In genomic region chr15:55289573-55290360, GRCh38 we compare ENCODE assay signal across 8 cellular contexts. TPM values are rescaled to one million over a fixed set of nuclear protein-coding genes. Genes with fewer than 3 reads are reported as not detected.
DNase-seq lines count a peak whose midpoint lies in the region; ATAC-seq and TF ChIP-seq lines count a peak whose summit lies in the region.

Gene RAB27A, minus strand, starts transcription at chr15:55289813. Its CDS starts 54,879 bp downstream, at chr15:55234934.

- H3K27me3 Mint-ChIP-seq in endothelial cell (ENCODE audit: unreplicated experiment) = peaks cover 8% of the 10 kb centered on the region

- H3K27ac Mint-ChIP-seq in endothelial cell (ENCODE audit: unreplicated experiment) = peak within 1 kb of the TSS; percentile 90

- peak within 1 kb of the TSS; percentile 84 for H3K27ac ChIP-seq in muscle layer of colon (ENCODE audit: low read depth, low read length)

- H3K9ac ChIP-seq in NT2/D1 (ENCODE audit: insufficient read length, low read depth) = peak within 1 kb of the TSS; percentile 71
- H3K9ac ChIP-seq in muscle layer of colon (ENCODE audit: low read length) = peak within 1 kb of the TSS; percentile 75

- peak within 1 kb of the TSS; percentile 90 for H3K4me3 Mint-ChIP-seq in endothelial cell (ENCODE audit: unreplicated experiment)

- in situ Hi-C loops in ACHN (cut with HindIII; ENCODE audit: low pct_ligation_motif_present, low pct_unique_long_range_greater_than_20kb, low sequenced_read_pairs) = no loop called here

- H3K9me3 ChIP-seq in NT2/D1 (ENCODE audit: insufficient read depth, low read length) (no peaks in the 10 kb centered on the region), muscle layer of colon (ENCODE audit: low read length) (no peaks in the 10 kb centered on the region)

- peak within 1 kb of the TSS; percentile 63 for H3K4me3 ChIP-seq in NT2/D1 (ENCODE audit: insufficient read length, low read depth)
- H3K4me3 ChIP-seq in muscle layer of colon (ENCODE audit: low read depth in 1 of 2, low read length in 2 of 2) = peak within 1 kb of the TSS; percentile 71 to 83

- H3K4me1 ChIP-seq in NT2/D1 (ENCODE audit: insufficient read depth, insufficient read length) = no peaks in the 10 kb centered on the region
- peaks cover 4% of the 10 kb centered on the region for H3K4me1 ChIP-seq in muscle layer of colon (ENCODE audit: insufficient read depth, low read length)

- peak; percentile 77 for DNase-seq in ACHN
- peak; percentile 43 for DNase-seq in NT2/D1 (ENCODE audit: low read depth, low spot score)
- DNase-seq in activated CD8-positive, alpha-beta memory T cell treated with anti-CD3 and anti-CD28 coated beads, Interleukin-2, amount 50 U/mL, for 24 hours (ENCODE audit: extremely low read depth) = peak; percentile 64
- DNase-seq in endothelial cell (ENCODE audit: low spot score) = peak; percentile 79
- peak; percentile 60 to 76 for DNase-seq in stimulated activated CD8-positive, alpha-beta memory T cell treated with anti-CD3 and anti-CD28 coated beads, Interleukin-7, amount 100 ng/mL, for 4 hours (ENCODE audit: low read depth in 2 of 2)

- ATAC-seq in GM18520 (IDR thresholded peaks at IDR 0.05; ENCODE audit: unreplicated experiment) (peak; percentile 48), HG03064 (IDR thresholded peaks at IDR 0.05; ENCODE audit: low read depth, unreplicated experiment) (peak; percentile 61)

- H3K36me3 ChIP-seq in NT2/D1 (ENCODE audit: insufficient read depth, insufficient read length, low read length) (no peaks in the 10 kb centered on the region), muscle layer of colon (ENCODE audit: insufficient read depth, low read length) (no peaks in the 10 kb centered on the region)

- H3K9me3 Mint-ChIP-seq in endothelial cell (ENCODE audit: unreplicated experiment) = no peaks in the 10 kb centered on the region

- H3K36me3 Mint-ChIP-seq in endothelial cell (ENCODE audit: low read depth, unreplicated experiment) = no peaks in the 10 kb centered on the region

- H3K27me3 ChIP-seq in NT2/D1 (ENCODE audit: insufficient read depth, insufficient read length) (peaks cover 2% of the 10 kb centered on the region), muscle layer of colon (ENCODE audit: control insufficient read depth in 1 of 2, insufficient read depth in 2 of 2, low read length in 2 of 2) (no peaks in the 10 kb centered on the region)

- H3K4me1 Mint-ChIP-seq in endothelial cell (ENCODE audit: unreplicated experiment) = peaks cover 31% of the 10 kb centered on the region

- no peak for TF ChIP-seq CTCF in endothelial cell (IDR thresholded peaks at IDR 0.05; ENCODE audit: unreplicated experiment)

RNA-seq across cellular contexts. Expression of gene RAB27A, which starts in this region (rescaled TPM):
- total RNA-seq in endothelial cell (ENCODE audit: unreplicated experiment) = 19.4 TPM

Comparison
In these comparisons a context has a peak if more than half of its experiments do, and no peak if none do; other contexts are left out.
1. Peak in every context shown above with its lines: DNase-seq, ATAC-seq, H3K4me3 ChIP-seq and H3K27ac ChIP-seq.